In genomic region chr7:93228302-93228701, GRCh38 we compare ENCODE assay signal across 9 cellular contexts. TPM values are rescaled to one million over a fixed set of nuclear protein-coding genes. Genes with fewer than 3 reads are reported as not detected.
A peak's percentile ranks its signal among the peaks of the same experiment; 100 is the strongest.
DNase-seq lines count a peak whose midpoint lies in the region; ATAC-seq and TF ChIP-seq lines count a peak whose summit lies in the region.
"Had no signal": no experiment of that assay in that cellular context is flagged by ENCODE, and none has a peak within 500 bp of the region (broad histone marks: within the 10 kb centered on the region; RNA-seq: fewer than 3 reads in every experiment).

No MANE protein-coding gene starts in this region.

- TF ChIP-seq CTCF in thyroid gland (IDR thresholded peaks at IDR 0.05) = peak; percentile 40 to 84 (median 64)

- CTCF ChIA-PET in activated CD8-positive, alpha-beta memory T cell treated with anti-CD3 and anti-CD28 coated beads, Interleukin-2, amount 10 ng/mL, durations not matched to agents 7 days and 5 days (lab: Charles Lee) = interaction anchor here (1.0 to 2.1 kb wide), 6 partner anchors 11 to 608 kb away, joined by 3 to 8 read pairs (median 4); no protein-coding TSS in a partner anchor

- DNase-seq in activated CD8-positive, alpha-beta memory T cell treated with anti-CD3 and anti-CD28 coated beads, Interleukin-2, amount 10 ng/mL, durations not matched to agents 7 days and 5 days = no peak
- no peak for DNase-seq in activated CD8-positive, alpha-beta memory T cell treated with anti-CD3 and anti-CD28 coated beads, Interleukin-2, amount 50 U/mL, for 4 hours
- DNase-seq in NCI-H460 (ENCODE audit: extremely low read depth, low read depth) = peak; percentile 47
- DNase-seq in amniotic epithelial cell (ENCODE audit: low read depth) = peak; percentile 61
- DNase-seq in immature natural killer cell = peak; percentile 61 to 68 (median 66)
- DNase-seq in thyroid gland = no peak
- DNase-seq in ureter (ENCODE audit: low spot score) = no peak

- H3K36me3 ChIP-seq in thyroid gland = no peaks in the 10 kb centered on the region

- H3K4me1 Mint-ChIP-seq in activated CD8-positive, alpha-beta memory T cell treated with anti-CD3 and anti-CD28 coated beads, Interleukin-2, amount 10 ng/mL, durations not matched to agents 7 days and 5 days = peaks cover 20% of the 10 kb centered on the region
- H3K4me1 Mint-ChIP-seq in immature natural killer cell = peaks cover 15 to 26% of the 10 kb centered on the region in 2 donors

- H3K27me3 Mint-ChIP-seq in activated CD8-positive, alpha-beta memory T cell treated with anti-CD3 and anti-CD28 coated beads, Interleukin-2, amount 10 ng/mL, durations not matched to agents 7 days and 5 days = peaks cover 7% of the 10 kb centered on the region
- peaks cover 0 to 7% (median 6%) of the 10 kb centered on the region in 3 donors for H3K27me3 Mint-ChIP-seq in immature natural killer cell (ENCODE audit: low read depth in 3 of 3)
- H3K27me3 Mint-ChIP-seq: stimulated activated naive CD8-positive, alpha-beta T cell treated with anti-CD3 and anti-CD28 coated beads, Interleukin-15, amount 100 ng/mL, for 72 hours had no signal

- H3K27ac Mint-ChIP-seq in activated CD8-positive, alpha-beta memory T cell treated with anti-CD3 and anti-CD28 coated beads, Interleukin-2, amount 10 ng/mL, durations not matched to agents 7 days and 5 days = peak overlapping the region; percentile 25
- peak overlapping the region in 1 of 6 donors; percentile 60 for H3K27ac Mint-ChIP-seq in immature natural killer cell
- H3K27ac Mint-ChIP-seq: stimulated activated naive CD8-positive, alpha-beta T cell treated with anti-CD3 and anti-CD28 coated beads, Interleukin-15, amount 100 ng/mL, for 72 hours had no signal

- no peak overlapping the region for H3K4me3 Mint-ChIP-seq in activated CD8-positive, alpha-beta memory T cell treated with anti-CD3 and anti-CD28 coated beads, Interleukin-2, amount 10 ng/mL, durations not matched to agents 7 days and 5 days
- no peak overlapping the region for H3K4me3 Mint-ChIP-seq in immature natural killer cell
- H3K4me3 Mint-ChIP-seq: stimulated activated naive CD8-positive, alpha-beta T cell treated with anti-CD3 and anti-CD28 coated beads, Interleukin-15, amount 100 ng/mL, for 72 hours had no signal

- 3 to 4% methylated on average over 2 of the region's 2 CpGs for WGBS in thyroid gland, 2 donors

- H3K9me3 ChIP-seq in thyroid gland = no peaks in the 10 kb centered on the region

- H3K4me1 ChIP-seq in thyroid gland = peaks cover 3 to 6% of the 10 kb centered on the region in 2 donors

- H3K9me3 Mint-ChIP-seq in activated CD8-positive, alpha-beta memory T cell treated with anti-CD3 and anti-CD28 coated beads, Interleukin-2, amount 10 ng/mL, durations not matched to agents 7 days and 5 days (ENCODE audit: low read depth) = no peaks in the 10 kb centered on the region
- no peaks in the 10 kb centered on the region for H3K9me3 Mint-ChIP-seq in immature natural killer cell
- H3K9me3 Mint-ChIP-seq: stimulated activated naive CD8-positive, alpha-beta T cell treated with anti-CD3 and anti-CD28 coated beads, Interleukin-15, amount 100 ng/mL, for 72 hours had no signal

- no peak for TF ChIP-seq POLR2A in thyroid gland (IDR thresholded peaks at IDR 0.05)

- no peaks in the 10 kb centered on the region for H3K27me3 ChIP-seq in thyroid gland

- H3K27ac ChIP-seq in thyroid gland = no peak overlapping the region

- intact Hi-C loops in thyroid gland (cut with DNase I) = no loop called here

- H3K36me3 Mint-ChIP-seq in activated CD8-positive, alpha-beta memory T cell treated with anti-CD3 and anti-CD28 coated beads, Interleukin-2, amount 10 ng/mL, durations not matched to agents 7 days and 5 days = no peaks in the 10 kb centered on the region
- no peaks in the 10 kb centered on the region for H3K36me3 Mint-ChIP-seq in immature natural killer cell

- no peak overlapping the region for H3K4me3 ChIP-seq in thyroid gland (replicated peaks in 1 of 3)

- ATAC-seq in activated CD8-positive, alpha-beta memory T cell treated with anti-CD3 and anti-CD28 coated beads, Interleukin-2, amount 10 ng/mL, durations not matched to agents 7 days and 5 days = no peak
- ATAC-seq in HG03175 (IDR thresholded peaks at IDR 0.05; ENCODE audit: unreplicated experiment) = peak; percentile 21
- ATAC-seq: stimulated activated naive CD8-positive, alpha-beta T cell treated with anti-CD3 and anti-CD28 coated beads, Interleukin-15, amount 100 ng/mL, for 72 hours had no signal

RNA-seq across cellular contexts. Expression of gene HEPACAM2, which starts 2.0 kb away (rescaled TPM):
- not detected for total RNA-seq in activated CD8-positive, alpha-beta memory T cell treated with anti-CD3 and anti-CD28 coated beads, Interleukin-2, amount 10 ng/mL, durations not matched to agents 7 days and 5 days
- not detected in 2 replicates for total RNA-seq in NCI-H460 (2014; rRNA removed; shearing (Covaris generic))
- not detected in 2 replicates for polyA plus RNA-seq in NCI-H460 (2014; cell fraction: nucleus; rRNA removed)
- under 1 TPM in 1 of 3 donors, not detected in 2; 0.11 TPM for polyA plus RNA-seq in immature natural killer cell
- total RNA-seq in thyroid gland = under 1 TPM in 2 of 4 donors, not detected in 2; 0.13 to 0.22 TPM
- not detected for total RNA-seq in ureter

RNA-seq across cellular contexts. Expression of gene VPS50, which starts 3.9 kb away (rescaled TPM):
- total RNA-seq in activated CD8-positive, alpha-beta memory T cell treated with anti-CD3 and anti-CD28 coated beads, Interleukin-2, amount 10 ng/mL, durations not matched to agents 7 days and 5 days = 10 to 100 TPM; 17.8 to 20.8 TPM
- total RNA-seq in NCI-H460 (2014; rRNA removed; shearing (Covaris generic)) = 16.7 and 17.2 TPM in 2 replicates
- 6.6 and 17.1 TPM in 2 replicates for polyA plus RNA-seq in NCI-H460 (2014; cell fraction: nucleus; rRNA removed)
- polyA plus RNA-seq in immature natural killer cell = 10 to 100 TPM in 1 of 3 donors, 1 to 10 TPM in 2; 5.0 to 17.5 (median 9.0) TPM
- total RNA-seq in thyroid gland (10 to 100 TPM; 27.4 to 41.1 (median 36.0) TPM), ureter (42.7 TPM)

Comparison
In these comparisons a context has a peak if more than half of its experiments do, and no peak if none do; other contexts are left out.
1. DNase-seq: peak in NCI-H460 (single experiment), amniotic epithelial cell (single experiment) and immature natural killer cell (3 of 3); none in activated CD8-positive, alpha-beta memory T cell treated with anti-CD3 and anti-CD28 coated beads, Interleukin-2, amount 10 ng/mL, durations not matched to agents 7 days and 5 days (single experiment), activated CD8-positive, alpha-beta memory T cell treated with anti-CD3 and anti-CD28 coated beads, Interleukin-2, amount 50 U/mL, for 4 hours (single experiment), thyroid gland (0 of 2) and ureter (single experiment).